ENCODE assay signal across 30 cellular contexts in genomic region chr5:1942158-1942557, GRCh38. TPM values are rescaled to one million over a fixed set of nuclear protein-coding genes. Genes with fewer than 3 reads are reported as not detected.
"Had no signal": no experiment of that assay in that cellular context is flagged by ENCODE, and none has a peak within 500 bp of the region (broad histone marks: within the 10 kb centered on the region; RNA-seq: fewer than 3 reads in every experiment).

No MANE protein-coding gene starts in this region.

- H3K27ac ChIP-seq: adrenal gland, body of pancreas, breast epithelium had no signal

- H3K9me3 ChIP-seq: adrenal gland, body of pancreas, breast epithelium had no signal

- H3K4me1 ChIP-seq: adrenal gland, body of pancreas, breast epithelium had no signal

- H3K27me3 ChIP-seq: body of pancreas, breast epithelium had no signal

- H3K36me3 ChIP-seq: adrenal gland, breast epithelium had no signal

- ATAC-seq: activated naive CD4-positive, alpha-beta T cell treated with anti-CD3 and anti-CD28 coated beads, Interleukin-2, amount 50 U/mL, for 72 hours; activated T-cell treated with anti-CD3 and anti-CD28 coated beads, Interleukin-2, amount 50 U/mL, for 4 hours; body of pancreas had no signal

- H3K4me3 ChIP-seq: adrenal gland, body of pancreas, breast epithelium had no signal

- DNase-seq: activated CD4-positive, alpha-beta memory T cell treated with anti-CD3 and anti-CD28 coated beads for 36 hours; activated CD4-positive, alpha-beta T cell treated with anti-CD3 and anti-CD28 coated beads, Interleukin-2, amount 10 ng/mL, durations not matched to agents 7 days and 5 days; activated CD8-positive, alpha-beta memory T cell treated with anti-CD3 and anti-CD28 coated beads, Interleukin-2, amount 50 U/mL, for 4 hours; activated gamma-delta T cell treated with Interleukin-2 at 50 U/mL for 16 hours; activated naive CD4-positive, alpha-beta T cell treated with anti-CD3 and anti-CD28 coated beads for 36 hours; activated T-cell treated with anti-CD3 and anti-CD28 coated beads for 4 hours; activated T-cell treated with anti-CD3 and anti-CD28 coated beads, Interleukin-2, amount 50 U/mL, for 4 hours; adrenal gland; body of pancreas; caudate nucleus; cerebellar nuclear complex; Karpas-422; MV-4-11; NCI-H1092; NCI-H1436 treated with DMSO at 0.1 percent for 48 hours; NCI-H1694 treated with DMSO at 0.1 percent for 48 hours; NCI-H2029; NCI-H2107; NCI-H2171; NCI-H510A; NCI-H526; NCI-H748 treated with DMSO at 0.1 percent for 48 hours; NK-92 treated with Interleukin-12 subunit alpha and Interleukin-12 subunit beta, amount 100 ng/mL, for 24 hours; Right ventricle myocardium superior; T1000 had no signal

RNA-seq across cellular contexts. Expression of gene IRX4, which starts 59.4 kb away (rescaled TPM):
- total RNA-seq: activated CD4-positive, alpha-beta memory T cell treated with anti-CD3 and anti-CD28 coated beads for 36 hours; activated CD4-positive, alpha-beta T cell treated with anti-CD3 and anti-CD28 coated beads, Interleukin-2, amount 10 ng/mL, durations not matched to agents 7 days and 5 days; activated naive CD4-positive, alpha-beta T cell treated with anti-CD3 and anti-CD28 coated beads for 36 hours; activated naive CD4-positive, alpha-beta T cell treated with anti-CD3 and anti-CD28 coated beads, Interleukin-2, amount 50 U/mL, for 72 hours; activated T-cell treated with anti-CD3 and anti-CD28 coated beads, Interleukin-2, amount 50 U/mL, for 4 hours; activated T-helper 1 cell treated with anti-CD3 and anti-CD28 coated beads, Interleukin-12 subunit alpha, Interleukin-12 subunit beta, Interleukin-2, Interleukin-4 antibody, amounts not matched to agents 30 ng/mL and 10 ng/mL and 1 ng/mL, durations not matched to agents 14 hours and 24 hours and 36 hours; adrenal gland; body of pancreas; T-helper 1 cell treated with Interleukin-12 subunit alpha and Interleukin-12 subunit beta and Interleukin-4 antibody, amounts not matched to agents 30 ng/mL and 1 ng/mL, for 36 hours; T-helper 2 cell treated with Interferon-gamma antibody and Interleukin-4, amounts not matched to agents 100 ng/mL and 5 ng/mL, for 36 hours had no signal
